In the genomic region with DNA sequence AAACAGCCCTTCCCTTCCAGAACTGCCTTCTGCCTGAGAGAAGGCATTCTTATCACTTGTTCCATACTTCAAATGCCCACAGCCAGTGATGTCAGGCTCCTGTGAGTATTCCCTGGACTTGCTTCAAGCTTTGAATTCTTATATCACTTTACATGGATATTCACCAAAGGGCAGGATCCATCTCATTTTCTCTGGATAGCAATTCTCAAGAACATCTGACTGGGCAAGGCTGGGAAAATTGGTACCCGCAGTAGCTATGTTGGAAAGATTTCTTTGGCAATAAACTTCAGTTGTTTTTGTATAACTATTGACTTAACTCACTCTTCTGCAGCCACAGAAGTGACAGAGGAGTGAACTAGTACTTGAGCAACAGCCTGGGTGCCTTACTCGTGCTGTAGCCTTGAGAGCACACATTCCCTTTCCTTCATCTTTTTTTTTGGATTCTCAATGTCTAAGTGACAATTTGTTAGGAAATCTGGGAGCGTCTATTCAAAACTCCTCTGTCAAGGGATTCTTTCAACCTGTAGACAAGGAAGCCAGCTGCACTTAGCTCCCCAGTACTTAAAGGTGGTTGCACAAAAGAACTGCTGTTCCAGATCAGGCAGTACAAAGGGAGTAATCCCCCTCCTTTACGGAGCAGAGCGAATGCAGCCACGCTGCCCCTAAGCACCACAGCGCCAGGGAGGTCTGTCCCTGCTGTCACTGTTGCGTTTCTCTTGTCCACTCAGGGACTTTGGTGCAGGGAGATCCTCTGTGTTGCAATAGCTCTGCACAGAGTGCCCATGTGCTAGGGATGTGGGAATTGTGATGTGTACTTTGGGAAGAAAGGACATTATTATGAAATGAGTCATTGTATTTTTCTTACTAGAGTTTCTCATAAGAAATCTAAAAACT, we compare ENCODE assay signal across 1 cellular context.
TF ChIP-seq lines count a peak whose summit lies in the region.

No MANE protein-coding gene starts in this region.

TF ChIP-seq in HepG2, 621 proteins besides CTCF, POLR2A, EP300 and RAD21 (continued from another document and continues in another):
- TF ChIP-seq, protein P1, sequence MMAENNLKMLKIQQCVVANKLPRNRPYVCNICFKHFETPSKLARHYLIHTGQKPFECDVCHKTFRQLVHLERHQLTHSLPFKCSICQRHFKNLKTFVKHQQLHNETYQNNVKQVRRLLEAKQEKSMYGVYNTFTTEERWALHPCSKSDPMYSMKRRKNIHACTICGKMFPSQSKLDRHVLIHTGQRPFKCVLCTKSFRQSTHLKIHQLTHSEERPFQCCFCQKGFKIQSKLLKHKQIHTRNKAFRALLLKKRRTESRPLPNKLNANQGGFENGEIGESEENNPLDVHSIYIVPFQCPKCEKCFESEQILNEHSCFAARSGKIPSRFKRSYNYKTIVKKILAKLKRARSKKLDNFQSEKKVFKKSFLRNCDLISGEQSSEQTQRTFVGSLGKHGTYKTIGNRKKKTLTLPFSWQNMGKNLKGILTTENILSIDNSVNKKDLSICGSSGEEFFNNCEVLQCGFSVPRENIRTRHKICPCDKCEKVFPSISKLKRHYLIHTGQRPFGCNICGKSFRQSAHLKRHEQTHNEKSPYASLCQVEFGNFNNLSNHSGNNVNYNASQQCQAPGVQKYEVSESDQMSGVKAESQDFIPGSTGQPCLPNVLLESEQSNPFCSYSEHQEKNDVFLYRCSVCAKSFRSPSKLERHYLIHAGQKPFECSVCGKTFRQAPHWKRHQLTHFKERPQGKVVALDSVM (CRISPR knock-in tag; IDR thresholded peaks at IDR 0.05), result no peak
- TF ChIP-seq SIX1 (CRISPR knock-in tag; IDR thresholded peaks at IDR 0.05; ENCODE audit: borderline replicate concordance), result peak; percentile 5; the same call in 1 of the 2 replicates
- TF ChIP-seq, protein P2, sequence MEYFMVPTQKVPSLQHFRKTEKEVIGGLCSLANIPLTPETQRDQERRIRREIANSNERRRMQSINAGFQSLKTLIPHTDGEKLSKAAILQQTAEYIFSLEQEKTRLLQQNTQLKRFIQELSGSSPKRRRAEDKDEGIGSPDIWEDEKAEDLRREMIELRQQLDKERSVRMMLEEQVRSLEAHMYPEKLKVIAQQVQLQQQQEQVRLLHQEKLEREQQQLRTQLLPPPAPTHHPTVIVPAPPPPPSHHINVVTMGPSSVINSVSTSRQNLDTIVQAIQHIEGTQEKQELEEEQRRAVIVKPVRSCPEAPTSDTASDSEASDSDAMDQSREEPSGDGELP (IDR thresholded peaks at IDR 0.05; ENCODE audit: borderline replicate concordance, low read depth), result peak; percentile 84; the same call in 1 of the 2 replicates
- TF ChIP-seq CC2D1A (CRISPR knock-in tag; IDR thresholded peaks at IDR 0.05), result 0 out of 2 replicates have a peak, but pooled peaks have one; percentile 12
- TF ChIP-seq GZF1 (CRISPR knock-in tag; IDR thresholded peaks at IDR 0.05), result no peak
- TF ChIP-seq, protein P3, sequence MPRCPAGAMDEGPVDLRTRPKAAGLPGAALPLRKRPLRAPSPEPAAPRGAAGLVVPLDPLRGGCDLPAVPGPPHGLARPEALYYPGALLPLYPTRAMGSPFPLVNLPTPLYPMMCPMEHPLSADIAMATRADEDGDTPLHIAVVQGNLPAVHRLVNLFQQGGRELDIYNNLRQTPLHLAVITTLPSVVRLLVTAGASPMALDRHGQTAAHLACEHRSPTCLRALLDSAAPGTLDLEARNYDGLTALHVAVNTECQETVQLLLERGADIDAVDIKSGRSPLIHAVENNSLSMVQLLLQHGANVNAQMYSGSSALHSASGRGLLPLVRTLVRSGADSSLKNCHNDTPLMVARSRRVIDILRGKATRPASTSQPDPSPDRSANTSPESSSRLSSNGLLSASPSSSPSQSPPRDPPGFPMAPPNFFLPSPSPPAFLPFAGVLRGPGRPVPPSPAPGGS (CRISPR knock-in tag; IDR thresholded peaks at IDR 0.05), result no peak
- peak; percentile 79 for TF ChIP-seq TBL1XR1 (IDR thresholded peaks at IDR 0.05; ENCODE audit: borderline replicate concordance, low read length, partially characterized antibody)
- peak; percentile 89; the same call in 1 of the 2 replicates for TF ChIP-seq RFXAP (CRISPR knock-in tag; IDR thresholded peaks at IDR 0.05; ENCODE audit: borderline replicate concordance)
- no peak for TF ChIP-seq HNRNPK (IDR thresholded peaks at IDR 0.05; ENCODE audit: low read depth, low read length, poor library complexity, severe bottlenecking)
- TF ChIP-seq ZUFSP (CRISPR knock-in tag; IDR thresholded peaks at IDR 0.05; ENCODE audit: borderline replicate concordance), result no peak
- TF ChIP-seq ZBTB43 (CRISPR knock-in tag; conservative IDR thresholded peaks at IDR 0.05), result peak; percentile 91; the same call in 1 of the 2 replicates
- no peak for TF ChIP-seq EED (CRISPR knock-in tag; IDR thresholded peaks at IDR 0.05)
- TF ChIP-seq, protein P4, sequence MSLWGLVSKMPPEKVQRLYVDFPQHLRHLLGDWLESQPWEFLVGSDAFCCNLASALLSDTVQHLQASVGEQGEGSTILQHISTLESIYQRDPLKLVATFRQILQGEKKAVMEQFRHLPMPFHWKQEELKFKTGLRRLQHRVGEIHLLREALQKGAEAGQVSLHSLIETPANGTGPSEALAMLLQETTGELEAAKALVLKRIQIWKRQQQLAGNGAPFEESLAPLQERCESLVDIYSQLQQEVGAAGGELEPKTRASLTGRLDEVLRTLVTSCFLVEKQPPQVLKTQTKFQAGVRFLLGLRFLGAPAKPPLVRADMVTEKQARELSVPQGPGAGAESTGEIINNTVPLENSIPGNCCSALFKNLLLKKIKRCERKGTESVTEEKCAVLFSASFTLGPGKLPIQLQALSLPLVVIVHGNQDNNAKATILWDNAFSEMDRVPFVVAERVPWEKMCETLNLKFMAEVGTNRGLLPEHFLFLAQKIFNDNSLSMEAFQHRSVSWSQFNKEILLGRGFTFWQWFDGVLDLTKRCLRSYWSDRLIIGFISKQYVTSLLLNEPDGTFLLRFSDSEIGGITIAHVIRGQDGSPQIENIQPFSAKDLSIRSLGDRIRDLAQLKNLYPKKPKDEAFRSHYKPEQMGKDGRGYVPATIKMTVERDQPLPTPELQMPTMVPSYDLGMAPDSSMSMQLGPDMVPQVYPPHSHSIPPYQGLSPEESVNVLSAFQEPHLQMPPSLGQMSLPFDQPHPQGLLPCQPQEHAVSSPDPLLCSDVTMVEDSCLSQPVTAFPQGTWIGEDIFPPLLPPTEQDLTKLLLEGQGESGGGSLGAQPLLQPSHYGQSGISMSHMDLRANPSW (CRISPR knock-in tag; IDR thresholded peaks at IDR 0.05; ENCODE audit: borderline replicate concordance), result peak; percentile 99; the same call in 1 of the 2 replicates
- TF ChIP-seq, protein P5, sequence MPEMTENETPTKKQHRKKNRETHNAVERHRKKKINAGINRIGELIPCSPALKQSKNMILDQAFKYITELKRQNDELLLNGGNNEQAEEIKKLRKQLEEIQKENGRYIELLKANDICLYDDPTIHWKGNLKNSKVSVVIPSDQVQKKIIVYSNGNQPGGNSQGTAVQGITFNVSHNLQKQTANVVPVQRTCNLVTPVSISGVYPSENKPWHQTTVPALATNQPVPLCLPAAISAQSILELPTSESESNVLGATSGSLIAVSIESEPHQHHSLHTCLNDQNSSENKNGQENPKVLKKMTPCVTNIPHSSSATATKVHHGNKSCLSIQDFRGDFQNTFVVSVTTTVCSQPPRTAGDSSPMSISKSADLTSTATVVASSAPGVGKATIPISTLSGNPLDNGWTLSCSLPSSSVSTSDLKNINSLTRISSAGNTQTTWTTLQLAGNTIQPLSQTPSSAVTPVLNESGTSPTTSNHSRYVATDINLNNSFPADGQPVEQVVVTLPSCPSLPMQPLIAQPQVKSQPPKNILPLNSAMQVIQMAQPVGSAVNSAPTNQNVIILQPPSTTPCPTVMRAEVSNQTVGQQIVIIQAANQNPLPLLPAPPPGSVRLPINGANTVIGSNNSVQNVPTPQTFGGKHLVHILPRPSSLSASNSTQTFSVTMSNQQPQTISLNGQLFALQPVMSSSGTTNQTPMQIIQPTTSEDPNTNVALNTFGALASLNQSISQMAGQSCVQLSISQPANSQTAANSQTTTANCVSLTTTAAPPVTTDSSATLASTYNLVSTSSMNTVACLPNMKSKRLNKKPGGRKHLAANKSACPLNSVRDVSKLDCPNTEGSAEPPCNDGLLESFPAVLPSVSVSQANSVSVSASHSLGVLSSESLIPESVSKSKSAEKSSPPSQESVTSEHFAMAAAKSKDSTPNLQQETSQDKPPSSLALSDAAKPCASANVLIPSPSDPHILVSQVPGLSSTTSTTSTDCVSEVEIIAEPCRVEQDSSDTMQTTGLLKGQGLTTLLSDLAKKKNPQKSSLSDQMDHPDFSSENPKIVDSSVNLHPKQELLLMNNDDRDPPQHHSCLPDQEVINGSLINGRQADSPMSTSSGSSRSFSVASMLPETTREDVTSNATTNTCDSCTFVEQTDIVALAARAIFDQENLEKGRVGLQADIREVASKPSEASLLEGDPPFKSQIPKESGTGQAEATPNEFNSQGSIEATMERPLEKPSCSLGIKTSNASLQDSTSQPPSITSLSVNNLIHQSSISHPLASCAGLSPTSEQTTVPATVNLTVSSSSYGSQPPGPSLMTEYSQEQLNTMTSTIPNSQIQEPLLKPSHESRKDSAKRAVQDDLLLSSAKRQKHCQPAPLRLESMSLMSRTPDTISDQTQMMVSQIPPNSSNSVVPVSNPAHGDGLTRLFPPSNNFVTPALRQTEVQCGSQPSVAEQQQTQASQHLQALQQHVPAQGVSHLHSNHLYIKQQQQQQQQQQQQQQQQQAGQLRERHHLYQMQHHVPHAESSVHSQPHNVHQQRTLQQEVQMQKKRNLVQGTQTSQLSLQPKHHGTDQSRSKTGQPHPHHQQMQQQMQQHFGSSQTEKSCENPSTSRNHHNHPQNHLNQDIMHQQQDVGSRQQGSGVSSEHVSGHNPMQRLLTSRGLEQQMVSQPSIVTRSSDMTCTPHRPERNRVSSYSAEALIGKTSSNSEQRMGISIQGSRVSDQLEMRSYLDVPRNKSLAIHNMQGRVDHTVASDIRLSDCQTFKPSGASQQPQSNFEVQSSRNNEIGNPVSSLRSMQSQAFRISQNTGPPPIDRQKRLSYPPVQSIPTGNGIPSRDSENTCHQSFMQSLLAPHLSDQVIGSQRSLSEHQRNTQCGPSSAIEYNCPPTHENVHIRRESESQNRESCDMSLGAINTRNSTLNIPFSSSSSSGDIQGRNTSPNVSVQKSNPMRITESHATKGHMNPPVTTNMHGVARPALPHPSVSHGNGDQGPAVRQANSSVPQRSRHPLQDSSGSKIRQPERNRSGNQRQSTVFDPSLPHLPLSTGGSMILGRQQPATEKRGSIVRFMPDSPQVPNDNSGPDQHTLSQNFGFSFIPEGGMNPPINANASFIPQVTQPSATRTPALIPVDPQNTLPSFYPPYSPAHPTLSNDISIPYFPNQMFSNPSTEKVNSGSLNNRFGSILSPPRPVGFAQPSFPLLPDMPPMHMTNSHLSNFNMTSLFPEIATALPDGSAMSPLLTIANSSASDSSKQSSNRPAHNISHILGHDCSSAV (CRISPR knock-in tag; IDR thresholded peaks at IDR 0.05; ENCODE audit: borderline replicate concordance), result no peak
- TF ChIP-seq GATAD2A (CRISPR knock-in tag; IDR thresholded peaks at IDR 0.05), result peak; percentile 100
- no peak for TF ChIP-seq ZNF142 (CRISPR knock-in tag; IDR thresholded peaks at IDR 0.05)
- peak; percentile 98 for TF ChIP-seq FOXA3 (CRISPR knock-in tag; IDR thresholded peaks at IDR 0.05)
- TF ChIP-seq KDM5B (CRISPR knock-in tag; IDR thresholded peaks at IDR 0.05; ENCODE audit: borderline replicate concordance), result no peak; the same call in 1 of the 2 replicates
- peak; percentile 89; the same call in 1 of the 2 replicates for TF ChIP-seq AHR (CRISPR knock-in tag; IDR thresholded peaks at IDR 0.05)
- TF ChIP-seq WIZ (CRISPR knock-in tag; IDR thresholded peaks at IDR 0.05), result 0 out of 2 replicates have a peak, but pooled peaks have one; percentile 74
